ENCODE assay signal across 7 cellular contexts in the genomic region with DNA sequence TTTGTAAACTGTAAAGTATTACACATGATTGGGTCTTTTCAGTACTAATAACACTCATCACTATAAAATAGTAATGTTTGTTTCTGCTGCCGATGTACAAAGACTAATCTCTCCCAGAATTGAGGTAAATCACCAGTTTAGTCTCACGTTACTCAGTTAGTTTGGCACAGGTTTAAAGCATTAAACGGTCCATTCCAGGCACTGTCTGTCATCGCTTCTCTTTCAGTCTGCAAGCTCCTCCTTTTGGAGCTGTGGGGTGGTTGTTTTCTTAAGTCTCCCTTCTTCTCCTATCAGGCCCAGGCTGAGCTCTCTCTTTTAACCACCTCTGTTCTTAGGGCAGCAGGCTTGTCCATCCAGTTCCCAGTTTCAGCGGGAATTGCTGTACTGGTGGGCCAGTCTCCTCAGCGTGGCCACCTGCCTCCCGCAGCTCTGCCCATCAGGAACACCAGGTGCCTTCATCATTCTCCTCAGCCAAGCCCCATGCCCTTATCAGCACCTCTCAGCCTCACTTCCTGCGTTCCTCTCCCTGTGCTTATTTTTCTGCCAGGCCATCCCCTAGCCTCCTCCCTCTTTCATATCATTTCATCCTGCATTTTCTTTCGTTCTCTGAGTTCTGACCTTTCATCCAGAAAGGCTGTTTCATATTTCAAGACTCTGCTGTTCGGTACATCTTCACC.
DNase-seq lines count a peak whose midpoint lies in the region; ATAC-seq and TF ChIP-seq lines count a peak whose summit lies in the region.

No MANE protein-coding gene starts in this region.

- peaks cover 37% of the 10 kb centered on the region for H3K4me1 Mint-ChIP-seq in progenitor cell of endocrine pancreas (ENCODE audit: low read depth)

- peak overlapping the region; percentile 97 for H3K27ac Mint-ChIP-seq in progenitor cell of endocrine pancreas

- TF ChIP-seq CTCF in progenitor cell of endocrine pancreas (IDR thresholded peaks at IDR 0.05; ENCODE audit: unreplicated experiment): no peak

- H3K36me3 Mint-ChIP-seq in progenitor cell of endocrine pancreas (ENCODE audit: insufficient read depth): peaks cover 3% of the 10 kb centered on the region

- peak overlapping the region; percentile 2 to 3 for H3K27ac ChIP-seq in esophagus (ENCODE audit: low read depth in 2 of 2, low read length in 1 of 2)

- H3K36me3 ChIP-seq in esophagus (ENCODE audit: control insufficient read depth in 2 of 2, insufficient read depth in 2 of 2, low read length in 1 of 2): peaks cover 0 to 2% of the 10 kb centered on the region in 2 donors

- H3K27me3 Mint-ChIP-seq in progenitor cell of endocrine pancreas: no peaks in the 10 kb centered on the region

- no peaks in the 10 kb centered on the region for H3K9me3 Mint-ChIP-seq in progenitor cell of endocrine pancreas (ENCODE audit: low read depth)

- 59 to 66% methylated on average over 10 of the region's 10 CpGs for WGBS in esophagus, 2 donors

- no peaks in the 10 kb centered on the region for H3K9me3 ChIP-seq in esophagus (ENCODE audit: control insufficient read depth in 2 of 2, insufficient read depth in 1 of 2, low read depth in 1 of 2, low read length in 1 of 2)

- no peak for ATAC-seq in esophagus mucosa

- no peaks in the 10 kb centered on the region for H3K27me3 ChIP-seq in esophagus (ENCODE audit: control insufficient read depth in 1 of 2, insufficient read depth in 2 of 2, low read length in 2 of 2)

- no peaks in the 10 kb centered on the region for H3K4me1 ChIP-seq in esophagus (ENCODE audit: control insufficient read depth in 2 of 2, insufficient read depth in 2 of 2, low read length in 1 of 2)

- no peak overlapping the region for H3K4me3 ChIP-seq in esophagus (ENCODE audit: low read depth in 1 of 2, low read length in 2 of 2)

- peak overlapping the region; percentile 38 for H3K4me3 Mint-ChIP-seq in progenitor cell of endocrine pancreas (ENCODE audit: low read depth)

- DNase-seq in EL (peak; percentile 71), OCI-M1 (lab: John Stamatoyannopoulos, UW) (peak; percentile 61), progenitor cell of endocrine pancreas (ENCODE audit: low spot score, unreplicated experiment) (no peak), NCI-H82 (lab: John Stamatoyannopoulos, UW) (no peak), NCI-H1105 (lab: John Stamatoyannopoulos, UW) (no peak)

Comparison
In these comparisons a context has a peak if more than half of its experiments do, and no peak if none do; other contexts are left out.
1. DNase-seq: peak in EL (single experiment) and OCI-M1 (single experiment); none in progenitor cell of endocrine pancreas (single experiment), NCI-H82 (single experiment) and NCI-H1105 (single experiment).